Comparison of ENCODE assay signal across 8 cellular contexts in genomic region chr1:1349256-1350012, GRCh38. TPM values are rescaled to one million over a fixed set of nuclear protein-coding genes. Genes with fewer than 3 reads are reported as not detected.
DNase-seq lines count a peak whose midpoint lies in the region; ATAC-seq, FAIRE-seq and TF ChIP-seq lines count a peak whose summit lies in the region.

TSS of gene DVL1 (minus strand) at chr1:1349418. CDS start at chr1:1349065, 353 bp downstream.

- H3K27me3 ChIP-seq in DOHH2 (ENCODE audit: control insufficient read depth, low read length) (peaks cover 13% of the 10 kb centered on the region), Karpas-422 (ENCODE audit: low read length) (no peaks in the 10 kb centered on the region), WERI-Rb-1 (ENCODE audit: insufficient read depth, low read depth, severe bottlenecking) (no peaks in the 10 kb centered on the region), bronchial epithelial cell (ENCODE audit: control insufficient read depth, insufficient read depth, low read length) (no peaks in the 10 kb centered on the region)

- H3K9me2 ChIP-seq in DOHH2 (replicated peaks; ENCODE audit: control insufficient read depth, low read length) = no peaks in the 10 kb centered on the region
- no peaks in the 10 kb centered on the region for H3K9me2 ChIP-seq in Karpas-422 (replicated peaks; ENCODE audit: insufficient read depth, low read length)

- peak; percentile 45 for ATAC-seq in GM21447 (IDR thresholded peaks at IDR 0.05; ENCODE audit: unreplicated experiment)

- H3K4me3 ChIP-seq in DOHH2 (ENCODE audit: low read length) = peak within 1 kb of the TSS; percentile 87
- H3K4me3 ChIP-seq in Karpas-422 (ENCODE audit: low read length) = peak within 1 kb of the TSS; percentile 99
- peak within 1 kb of the TSS; percentile 67 for H3K4me3 ChIP-seq in WERI-Rb-1 (ENCODE audit: low read depth, low read length)
- H3K4me3 ChIP-seq in bronchial epithelial cell (ENCODE audit: low read depth, low read length) = peak within 1 kb of the TSS; percentile 86

- H3K9me3 ChIP-seq in DOHH2 (ENCODE audit: control insufficient read depth, insufficient read depth, low read length) = no peaks in the 10 kb centered on the region
- H3K9me3 ChIP-seq in Karpas-422 (ENCODE audit: low read length) = no peaks in the 10 kb centered on the region
- no peaks in the 10 kb centered on the region for H3K9me3 ChIP-seq in WERI-Rb-1 (ENCODE audit: severe bottlenecking)

- no peaks in the 10 kb centered on the region for H3K36me3 ChIP-seq in DOHH2 (ENCODE audit: control insufficient read depth, low read length)
- no peaks in the 10 kb centered on the region for H3K36me3 ChIP-seq in Karpas-422 (ENCODE audit: insufficient read depth, low read length)
- H3K36me3 ChIP-seq in WERI-Rb-1 = peaks cover 36% of the 10 kb centered on the region
- H3K36me3 ChIP-seq in bronchial epithelial cell (ENCODE audit: control insufficient read depth, insufficient read depth, low read length) = no peaks in the 10 kb centered on the region

- peak within 1 kb of the TSS; percentile 65 to 85 (median 71) for H3K4me3 Mint-ChIP-seq in immature natural killer cell

- peak within 1 kb of the TSS; percentile 99 for H3K9ac ChIP-seq in Karpas-422 (ENCODE audit: low read length)

- no peak within 1 kb of the TSS for H2AFZ ChIP-seq in Karpas-422 (ENCODE audit: low read length)

- H3K79me2 ChIP-seq in DOHH2 (ENCODE audit: control insufficient read depth, low read length) = peaks cover 44% of the 10 kb centered on the region
- H3K79me2 ChIP-seq in Karpas-422 (ENCODE audit: low read length) = peaks cover 45% of the 10 kb centered on the region

- peak within 1 kb of the TSS in 2 of 6 donors; percentile 32 to 69 for H3K27ac Mint-ChIP-seq in immature natural killer cell

- H3K27ac ChIP-seq in DOHH2 (ENCODE audit: low read depth, low read length) = peak within 1 kb of the TSS; percentile 68
- H3K27ac ChIP-seq in Karpas-422 (ENCODE audit: low read length) = peak within 1 kb of the TSS; percentile 86
- peak within 1 kb of the TSS; percentile 99 for H3K27ac ChIP-seq in WERI-Rb-1

- H3K9me3 Mint-ChIP-seq in immature natural killer cell = no peaks in the 10 kb centered on the region

- no peak for FAIRE-seq in bronchial epithelial cell (lab: Jason Lieb, UNC)

- 0 out of 2 replicates have a peak, but pooled peaks cover 4% of the 10 kb centered on the region for H4K20me1 ChIP-seq in DOHH2 (ENCODE audit: control insufficient read depth, insufficient read depth, low read depth, low read length)
- H4K20me1 ChIP-seq in Karpas-422 (ENCODE audit: insufficient read depth, low read depth, low read length) = peaks cover 40% of the 10 kb centered on the region; the same call in 1 of the 2 replicates

- H3K4me1 Mint-ChIP-seq in immature natural killer cell = peaks cover 0 to 17% of the 10 kb centered on the region in 2 donors

- no peaks in the 10 kb centered on the region for H3K36me3 Mint-ChIP-seq in immature natural killer cell

- peak; percentile 89 for DNase-seq in Karpas-422
- peak; percentile 84 for DNase-seq in WERI-Rb-1
- no peak for DNase-seq in bronchial epithelial cell (ENCODE audit: low read depth)
- DNase-seq in immature natural killer cell = peak; percentile 83 to 86 (median 85)
- DNase-seq in stimulated activated CD4-positive, alpha-beta T cell treated with anti-CD3 and anti-CD28 coated beads, Interleukin-12 subunit alpha, Interleukin-12 subunit beta, amount 100 ng/mL, for 24 hours (ENCODE audit: low read depth in 2 of 2) = peak; percentile 32 to 50
- DNase-seq in NCI-H2107 (lab: John Stamatoyannopoulos, UW) = no peak

- peaks cover 8% of the 10 kb centered on the region for H3K4me1 ChIP-seq in DOHH2 (ENCODE audit: control insufficient read depth, low read length)
- H3K4me1 ChIP-seq in Karpas-422 (ENCODE audit: low read length) = peaks cover 57% of the 10 kb centered on the region

- TF ChIP-seq CTCF in DOHH2 (IDR thresholded peaks at IDR 0.05; ENCODE audit: low read depth, low read length, poor library complexity, severe bottlenecking) = peak; percentile 49
- peak; percentile 54 for TF ChIP-seq CTCF in WERI-Rb-1 (IDR thresholded peaks at IDR 0.05; ENCODE audit: low read depth, low read length)
- TF ChIP-seq CTCF in bronchial epithelial cell (IDR thresholded peaks at IDR 0.05; ENCODE audit: insufficient read depth, low read length, severe bottlenecking) = peak; percentile 61

- no peaks in the 10 kb centered on the region; the same call in 1 of the 2 replicates for H3F3A ChIP-seq in DOHH2 (ENCODE audit: control insufficient read depth, insufficient read depth)

- H3K4me2 ChIP-seq in DOHH2 (ENCODE audit: low read length) (peak within 1 kb of the TSS; percentile 71), Karpas-422 (ENCODE audit: low read depth, low read length, poor library complexity, severe bottlenecking) (peak within 1 kb of the TSS; percentile 94)

- H3K27me3 Mint-ChIP-seq in immature natural killer cell (ENCODE audit: low read depth in 3 of 3) = peaks cover 2 to 4% (median 3%) of the 10 kb centered on the region in 3 donors

RNA-seq across cellular contexts. Expression of gene DVL1, which starts in this region (rescaled TPM):
- total RNA-seq in Karpas-422 (2014; rRNA removed; shearing (Covaris generic); ENCODE audit: low replicate concordance) = 36.0 and 104 TPM in 2 replicates
- total RNA-seq in bronchial epithelial cell = 208 and 233 TPM in 2 replicates
- 1 to 10 TPM in 2 of 3 donors, under 1 TPM in 1; 0.78 to 1.5 (median 1.4) TPM for polyA plus RNA-seq in immature natural killer cell

Comparison
In these comparisons a context has a peak if more than half of its experiments do, and no peak if none do; other contexts are left out.
1. DNase-seq: peak in Karpas-422 (single experiment), WERI-Rb-1 (single experiment), immature natural killer cell (3 of 3) and stimulated activated CD4-positive, alpha-beta T cell treated with anti-CD3 and anti-CD28 coated beads, Interleukin-12 subunit alpha, Interleukin-12 subunit beta, amount 100 ng/mL, for 24 hours (2 of 2); none in bronchial epithelial cell (single experiment) and NCI-H2107 (single experiment).
2. Peak in every context shown above with its lines, with median percentiles within 50 percentile points of each other: H3K27ac ChIP-seq, H3K4me3 ChIP-seq and CTCF ChIP-seq.